Comparison of ENCODE assay signal across 8 cellular contexts in the genomic region with DNA sequence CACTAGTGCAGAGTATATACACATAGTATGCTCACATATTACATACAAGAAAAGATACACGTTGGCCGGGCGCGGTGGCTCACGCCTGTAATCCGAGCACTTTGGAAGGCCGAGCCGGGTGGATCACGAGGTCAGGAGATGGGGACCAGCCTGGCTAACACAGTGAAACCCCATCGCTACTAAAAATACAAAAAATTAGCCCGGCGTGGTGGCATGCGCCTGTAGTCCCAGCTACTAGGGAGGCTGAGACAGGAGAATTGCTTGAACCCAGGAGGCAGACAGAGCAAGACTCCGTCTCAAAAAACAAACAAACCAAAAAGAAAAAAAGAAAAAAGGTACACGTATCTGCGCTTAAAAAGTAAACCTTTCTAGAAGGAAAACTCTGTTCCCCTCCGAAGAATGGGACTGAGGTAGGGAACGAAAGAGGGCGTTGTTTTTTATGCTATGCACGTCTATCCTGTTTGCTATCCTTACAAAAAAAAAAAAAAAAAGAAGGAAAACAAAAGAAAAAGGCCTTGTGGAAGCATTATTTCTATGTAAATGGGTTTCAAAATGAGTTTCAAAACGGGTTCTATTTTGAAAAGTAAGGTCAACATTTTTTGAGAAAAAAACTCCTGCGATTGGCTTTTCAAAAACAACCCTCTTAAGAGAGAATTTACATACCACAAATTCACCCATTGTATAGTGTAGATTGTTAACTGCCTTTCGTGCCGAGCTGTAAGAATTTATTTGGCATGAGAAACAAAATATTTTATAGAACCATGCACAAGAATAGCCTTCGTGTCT. TPM values are rescaled to one million over a fixed set of nuclear protein-coding genes. Genes with fewer than 3 reads are reported as not detected.
DNase-seq lines count a peak whose midpoint lies in the region; ATAC-seq and TF ChIP-seq lines count a peak whose summit lies in the region.

No MANE protein-coding gene starts in this region.

- H3K27ac ChIP-seq in HL-60 (replicated peaks) (peak overlapping the region; percentile 75), angular gyrus (ENCODE audit: low read depth, low read length) (peak overlapping the region; percentile 16), thoracic aorta (peak overlapping the region in 1 of 2 donors; percentile 89)

- ATAC-seq in thoracic aorta (ENCODE audit: insufficient number of reproducible peaks, low FRiP score, low read depth): no peak

- DNase-seq in BE2C: no peak
- DNase-seq in HL-60 (ENCODE audit: low read depth in 1 of 2, low spot score in 1 of 2): no peak
- peak; percentile 43 for DNase-seq in kidney glomerular epithelial cell (lab: John Stamatoyannopoulos, UW)
- DNase-seq in thoracic aorta (ENCODE audit: low spot score): no peak
- no peak for DNase-seq in activated effector memory CD4-positive, alpha-beta T cell treated with anti-CD3 and anti-CD28 coated beads, Interleukin-2, amount 50 U/mL, for 16 hours
- DNase-seq in stimulated activated CD4-positive, alpha-beta T cell treated with anti-CD3 and anti-CD28 coated beads, Interleukin-4, amount 100 ng/mL, for 24 hours: no peak
- no peak for DNase-seq in pons (ENCODE audit: low spot score)

- no peak for TF ChIP-seq CTCF in BE2C (IDR thresholded peaks at IDR 0.05; ENCODE audit: low read depth, low read length)
- TF ChIP-seq CTCF in HL-60 (IDR thresholded peaks at IDR 0.05; ENCODE audit: insufficient read depth, low read length): no peak
- TF ChIP-seq CTCF in thoracic aorta (IDR thresholded peaks at IDR 0.05): no peak

- H3K4me3 ChIP-seq in BE2C (ENCODE audit: low read depth, low read length) (peak overlapping the region; percentile 88), HL-60 (replicated peaks; ENCODE audit: insufficient read depth, low read length) (peak overlapping the region; percentile 84), thoracic aorta (peak overlapping the region; percentile 97)

- H3K9me3 ChIP-seq in BE2C (no peaks in the 10 kb centered on the region), thoracic aorta (no peaks in the 10 kb centered on the region)

- no peaks in the 10 kb centered on the region for H3K36me3 ChIP-seq in BE2C
- no peaks in the 10 kb centered on the region for H3K36me3 ChIP-seq in thoracic aorta

- H3K4me1 ChIP-seq in BE2C: peaks cover 7% of the 10 kb centered on the region
- H3K4me1 ChIP-seq in thoracic aorta (ENCODE audit: control insufficient read depth in 1 of 2, low read depth in 2 of 2): peaks cover 13 to 14% of the 10 kb centered on the region in 2 donors

- H3K27me3 ChIP-seq in BE2C (no peaks in the 10 kb centered on the region), HL-60 (ENCODE audit: insufficient read depth, poor library complexity, severe bottlenecking) (no peaks in the 10 kb centered on the region), thoracic aorta (replicated peaks; ENCODE audit: insufficient read depth) (no peaks in the 10 kb centered on the region)

RNA-seq across cellular contexts. Expression of a gene that starts 1.2 kb away (rescaled TPM):
- 33.1 TPM for polyA plus RNA-seq in BE2C (2012; ENCODE audit: insufficient read depth, insufficient read length, low read depth)
- total RNA-seq in thoracic aorta: 10 to 100 TPM; 50.5 to 72.9 TPM

RNA-seq across cellular contexts. Expression of a gene that starts 53.0 kb away (rescaled TPM):
- 18.8 TPM for polyA plus RNA-seq in BE2C (2012; ENCODE audit: insufficient read depth, insufficient read length, low read depth)
- total RNA-seq in thoracic aorta: 10 to 100 TPM; 29.6 to 62.2 TPM
